ENCODE assay signal across 8 cellular contexts in the genomic region with DNA sequence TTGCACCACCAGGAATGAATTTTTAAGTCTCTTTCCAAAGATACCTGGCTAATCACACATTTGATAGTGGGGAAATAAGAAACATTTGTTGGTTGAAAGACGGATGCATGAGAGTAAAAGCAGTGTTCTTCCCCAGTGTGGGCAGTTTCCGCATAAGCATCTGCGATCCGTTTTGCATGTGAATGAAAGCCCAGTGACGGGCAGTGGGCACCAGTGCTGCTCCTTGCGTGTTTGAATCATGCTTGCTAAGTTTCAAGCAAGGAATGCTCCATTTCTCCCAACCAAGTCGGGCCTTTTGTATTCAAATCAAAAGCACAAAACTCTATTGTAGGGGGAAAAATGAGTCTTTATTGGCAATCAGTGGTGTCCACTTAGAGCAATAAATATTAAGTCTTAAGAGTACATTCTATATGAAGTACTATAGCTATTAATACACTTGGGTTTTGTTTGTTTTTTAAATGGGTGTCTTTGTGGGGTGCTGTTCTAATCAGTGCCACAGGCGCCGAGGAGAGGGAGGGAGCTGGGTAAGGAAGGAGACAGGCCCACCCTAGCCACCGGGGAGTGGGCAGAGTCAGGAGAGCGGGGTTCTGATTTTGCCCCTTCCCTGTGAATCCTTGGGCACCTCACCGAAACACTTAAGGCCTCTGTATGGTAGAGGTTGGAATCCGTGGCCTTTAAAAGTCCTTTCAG. TPM values are rescaled to one million over a fixed set of nuclear protein-coding genes. Genes with fewer than 3 reads are reported as not detected.
A peak's percentile ranks its signal among the peaks of the same experiment; 100 is the strongest.
DNase-seq lines count a peak whose midpoint lies in the region; ATAC-seq, FAIRE-seq and TF ChIP-seq lines count a peak whose summit lies in the region.

No MANE protein-coding gene starts in this region.

- H3K9me3 Mint-ChIP-seq in natural killer cell treated with Interleukin-12 subunit alpha and Interleukin-12 subunit beta and Interleukin-15 and Interleukin-18, amount 100 ng/mL, for 72 hours, result no peaks in the 10 kb centered on the region

- H3K4me3 Mint-ChIP-seq in natural killer cell treated with Interleukin-12 subunit alpha and Interleukin-12 subunit beta and Interleukin-15 and Interleukin-18, amount 100 ng/mL, for 72 hours, result peak overlapping the region; percentile 56

- no peak overlapping the region for H4K5ac ChIP-seq in H1 (ENCODE audit: insufficient read length, low read depth, low read length)

- H2BK20ac ChIP-seq in H1 (ENCODE audit: low read length), result no peak overlapping the region; the same call in 1 of the 2 replicates

- no peak overlapping the region for H2AK5ac ChIP-seq in H1 (ENCODE audit: low read depth, low read length)

- no peak overlapping the region for H2AFZ ChIP-seq in H1 (ENCODE audit: low read length)

- H3K79me2 ChIP-seq in H1 (ENCODE audit: control insufficient read depth in 1 of 2, insufficient read depth in 2 of 2, low read length in 2 of 2), result peaks cover 5 to 34% of the 10 kb centered on the region in 2 experiments; a peak in 3 of 4 replicates

- peaks cover 0 to 18% (median 13%) of the 10 kb centered on the region in 4 experiments; a peak in 4 of 7 replicates for H3K4me1 ChIP-seq in H1 (replicated peaks in 1 of 4; ENCODE audit: control insufficient read depth in 3 of 4, insufficient read depth in 4 of 4, low read length in 3 of 4)

- no peak overlapping the region for H3K14ac ChIP-seq in H1 (ENCODE audit: insufficient read length)

- no peak overlapping the region for H3K23ac ChIP-seq in H1 (ENCODE audit: insufficient read length)

- TF ChIP-seq RAD21 in H1 (IDR thresholded peaks at IDR 0.05 in 1 of 2, conservative IDR thresholded peaks at IDR 0.05 in 1 of 2; ENCODE audit: low read depth in 2 of 2, low read length in 2 of 2), result no peak

- H3K9ac ChIP-seq in H1 (replicated peaks in 1 of 4; ENCODE audit: extremely low read depth in 1 of 4, low read depth in 3 of 4, low read length in 3 of 4), result peak overlapping the region in 1 of 4 experiments; percentile 68; a peak in 1 of 7 replicates

- H3K36me3 ChIP-seq in MG63 (no peaks in the 10 kb centered on the region), H1 (ENCODE audit: control insufficient read depth in 2 of 4, insufficient read depth in 4 of 4, low read length in 3 of 4) (no peaks in the 10 kb centered on the region)

- peaks cover 9 to 20% of the 10 kb centered on the region in 2 donors for H3K27me3 Mint-ChIP-seq in natural killer cell treated with Interleukin-12 subunit alpha and Interleukin-12 subunit beta and Interleukin-15 and Interleukin-18, amount 100 ng/mL, for 72 hours

- H2BK120ac ChIP-seq in H1 (replicated peaks; ENCODE audit: low read depth, low read length), result peak overlapping the region; percentile 8

- POLR2A ChIA-PET in H1 (lab: Charles Lee; ENCODE audit: partially characterized antibody), result interaction anchor here (0.6 to 1.2 kb wide), 4 partner anchors 13 to 73 kb away, joined by 3 to 5 read pairs (median 4); no protein-coding TSS in a partner anchor

- H4K8ac ChIP-seq in H1 (ENCODE audit: extremely low read depth, insufficient read depth, low read length), result no peak overlapping the region; the same call in 1 of the 2 replicates

- ATAC-seq in natural killer cell treated with Interleukin-12 subunit alpha and Interleukin-12 subunit beta and Interleukin-15 and Interleukin-18, amount 100 ng/mL, for 72 hours, result no peak
- ATAC-seq in GM21515 (IDR thresholded peaks at IDR 0.05; ENCODE audit: unreplicated experiment), result no peak

- no peaks in the 10 kb centered on the region for H3K36me3 Mint-ChIP-seq in natural killer cell treated with Interleukin-12 subunit alpha and Interleukin-12 subunit beta and Interleukin-15 and Interleukin-18, amount 100 ng/mL, for 72 hours

- H2BK15ac ChIP-seq in H1 (ENCODE audit: low read length), result 0 out of 2 replicates have a peak overlapping the region, but pooled peaks have one; percentile 40

- no peaks in the 10 kb centered on the region for H3K27me3 ChIP-seq in MG63
- H3K27me3 ChIP-seq in H1 (replicated peaks in 1 of 4; ENCODE audit: control insufficient read depth in 3 of 4, extremely low read depth in 1 of 4, insufficient read depth in 3 of 4, low read length in 3 of 4), result no peaks in the 10 kb centered on the region

- peak overlapping the region; percentile 85 to 87 for H3K4me2 ChIP-seq in H1 (ENCODE audit: insufficient read depth in 1 of 2, low read depth in 2 of 2, low read length in 2 of 2)

- 0 out of 2 replicates have a peak overlapping the region, but pooled peaks have one; percentile 11 for H2BK12ac ChIP-seq in H1 (ENCODE audit: low read depth, low read length)

- peaks cover 3 to 6% of the 10 kb centered on the region in 2 donors for H3K4me1 Mint-ChIP-seq in natural killer cell treated with Interleukin-12 subunit alpha and Interleukin-12 subunit beta and Interleukin-15 and Interleukin-18, amount 100 ng/mL, for 72 hours (ENCODE audit: low read depth in 2 of 2)

- 5% methylated on average over 10 of the region's 13 CpGs; no CpG with 5 or more reads in 1 of the 2 experiments for WGBS in H1 (ENCODE audit: extremely low coverage in 1 of 2, insufficient coverage in 1 of 2, insufficient read length in 1 of 2, insufficient replicate concordance in 2 of 2, low coverage in 1 of 2, low lambda C conversion rate in 2 of 2, missing lambda C conversion rate in 1 of 2), 2 experiments

- DNase-seq in Ammon's horn (ENCODE audit: low spot score), result peak; percentile 14
- no peak for DNase-seq in MG63
- no peak for DNase-seq in H1 (ENCODE audit: low read depth in 1 of 2, low spot score in 2 of 2)
- no peak for DNase-seq in natural killer cell treated with Interleukin-12 subunit alpha and Interleukin-12 subunit beta and Interleukin-15 and Interleukin-18, amount 100 ng/mL, for 72 hours (ENCODE audit: low spot score)
- no peak for DNase-seq in activated effector memory CD4-positive, alpha-beta T cell treated with anti-CD3 and anti-CD28 coated beads, Interleukin-2, amount 50 U/mL, for 16 hours
- no peak for DNase-seq in SKM-1 treated with dmso at 0.1 percent for 144 hours (lab: John Stamatoyannopoulos, UW; ENCODE audit: unreplicated experiment)
- DNase-seq in NCI-H524 (lab: John Stamatoyannopoulos, UW), result no peak

- TF ChIP-seq POLR2A in H1 (IDR thresholded peaks at IDR 0.05; ENCODE audit: control extremely low read depth in 1 of 2, low read depth in 2 of 2, low read length in 2 of 2), result no peak

- H3K4me3 ChIP-seq in MG63 (peak overlapping the region; percentile 83), H1 (ENCODE audit: extremely low read depth in 1 of 4, insufficient read depth in 2 of 4, low read depth in 3 of 4, low read length in 4 of 4) (peak overlapping the region; percentile 63 to 92 (median 85))

- no peak overlapping the region for H3K27ac ChIP-seq in H1 (ENCODE audit: low read depth, low read length)

- no peak for TF ChIP-seq CTCF in H1 (IDR thresholded peaks at IDR 0.05; ENCODE audit: control extremely low read depth in 1 of 3, insufficient read depth in 1 of 3, low read depth in 1 of 3, low read length in 3 of 3)

- H3K79me1 ChIP-seq in H1 (ENCODE audit: low read depth, low read length), result peaks cover 4% of the 10 kb centered on the region; the same call in 1 of the 2 replicates

- H3K23me2 ChIP-seq in H1 (ENCODE audit: low read depth, low read length), result peaks cover 9% of the 10 kb centered on the region

- no peak overlapping the region; the same call in 1 of the 2 replicates for H2BK5ac ChIP-seq in H1 (ENCODE audit: low read depth, low read length)

- no peak overlapping the region for H3K56ac ChIP-seq in H1 (replicated peaks; ENCODE audit: insufficient read length, low read depth, low read length)

- peaks cover 0 to 4% of the 10 kb centered on the region in 2 experiments for H4K20me1 ChIP-seq in H1 (replicated peaks in 1 of 2; ENCODE audit: control insufficient read depth in 1 of 2, insufficient read depth in 2 of 2, low read length in 2 of 2)

- peak overlapping the region in 1 of 2 donors; percentile 26 for H3K27ac Mint-ChIP-seq in natural killer cell treated with Interleukin-12 subunit alpha and Interleukin-12 subunit beta and Interleukin-15 and Interleukin-18, amount 100 ng/mL, for 72 hours

- no peak overlapping the region for H4K91ac ChIP-seq in H1 (replicated peaks; ENCODE audit: insufficient read length, low read length)

- no peak overlapping the region for H3K4ac ChIP-seq in H1 (replicated peaks; ENCODE audit: insufficient read length, low read depth, low read length)

- no peaks in the 10 kb centered on the region for H3K9me3 ChIP-seq in MG63
- no peaks in the 10 kb centered on the region for H3K9me3 ChIP-seq in H1 (ENCODE audit: insufficient read depth in 2 of 2, low read depth in 1 of 2, low read length in 1 of 2)

- TF ChIP-seq EP300 in H1 (IDR thresholded peaks at IDR 0.05; ENCODE audit: borderline replicate concordance in 1 of 2, low read depth in 2 of 2, low read length in 2 of 2), result no peak

- CTCF ChIA-PET in H1 (lab: Charles Lee; ENCODE audit: partially characterized antibody), result interaction anchor here (0.8 to 3.2 kb wide), 6 partner anchors 10 to 334 kb away, joined by 3 to 14 read pairs (median 4); no protein-coding TSS in a partner anchor

- no peak for FAIRE-seq in H1 (lab: Jason Lieb, UNC)

- peak overlapping the region; percentile 73 for H3K18ac ChIP-seq in H1 (ENCODE audit: extremely low read depth, low read length)

TF ChIP-seq in H1, 55 proteins besides CTCF, POLR2A, EP300 and RAD21:
- TF ChIP-seq ZNF274 (IDR thresholded peaks at IDR 0.05; ENCODE audit: borderline replicate concordance, extremely low read depth, low read length), result no peak
- peak; percentile 16 for TF ChIP-seq KDM4A (IDR thresholded peaks at IDR 0.05; ENCODE audit: low read depth, low read length, severe bottlenecking)
- peak; percentile 78 for TF ChIP-seq CTBP2 (IDR thresholded peaks at IDR 0.05; ENCODE audit: borderline replicate concordance, insufficient read depth, insufficient read length, low read length)
- TF ChIP-seq BACH1 (IDR thresholded peaks at IDR 0.05; ENCODE audit: low read length), result 0 out of 2 replicates have a peak, but pooled peaks have one; percentile 32
- TF ChIP-seq SIRT6 (IDR thresholded peaks at IDR 0.05; ENCODE audit: low read length), result no peak
- TF ChIP-seq BRCA1 (IDR thresholded peaks at IDR 0.05; ENCODE audit: low read depth, low read length), result no peak

RNA-seq across cellular contexts. Expression of a gene that starts 0.8 kb away (rescaled TPM):
- total RNA-seq in MG63 (2014; rRNA removed; shearing (Covaris generic); ENCODE audit: low replicate concordance), result 35.6 and 56.6 TPM in 2 replicates
- 32.6 TPM in 2 replicates for total RNA-seq in H1 (2021; fragmentation: NEBNext Ultra II Directional; extraction: Animal tissue kit (Norgen Biotek cat#: 25700))
- 11.9 and 13.0 TPM in 2 replicates for polyA plus RNA-seq in H1 (2011; rRNA removed)
- polyA plus RNA-seq in H1 (2011; cell fraction: cytosol; rRNA removed), result 13.0 TPM
- polyA plus RNA-seq in H1 (2011; cell fraction: nucleus; rRNA removed), result 14.0 TPM
- 18.0 to 23.3 TPM (median 18.6 TPM) in 4 replicates for polyA plus RNA-seq in H1 (2012, experiment 1 of 2)
- polyA plus RNA-seq in H1 (2012, experiment 2 of 2), result 7.5 TPM
- polyA plus RNA-seq in H1 (2013, experiment 1 of 2), result 53.5 TPM
- polyA plus RNA-seq in H1 (2013, experiment 2 of 2), result 52.9 TPM
- polyA minus RNA-seq in H1 (2011; rRNA and poly(A)+ RNA removed), result 37.7 and 40.5 TPM in 2 replicates
- 18.0 TPM for polyA minus RNA-seq in H1 (2011; cell fraction: cytosol; rRNA and poly(A)+ RNA removed)
- polyA minus RNA-seq in H1 (2011; cell fraction: nucleus; rRNA and poly(A)+ RNA removed), result 27.7 TPM
- total RNA-seq in natural killer cell treated with Interleukin-12 subunit alpha and Interleukin-12 subunit beta and Interleukin-15 and Interleukin-18, amount 100 ng/mL, for 72 hours, result 1 to 10 TPM; 2.2 to 6.4 TPM
